8 cellular contexts compared by ENCODE assay signal in the genomic region with DNA sequence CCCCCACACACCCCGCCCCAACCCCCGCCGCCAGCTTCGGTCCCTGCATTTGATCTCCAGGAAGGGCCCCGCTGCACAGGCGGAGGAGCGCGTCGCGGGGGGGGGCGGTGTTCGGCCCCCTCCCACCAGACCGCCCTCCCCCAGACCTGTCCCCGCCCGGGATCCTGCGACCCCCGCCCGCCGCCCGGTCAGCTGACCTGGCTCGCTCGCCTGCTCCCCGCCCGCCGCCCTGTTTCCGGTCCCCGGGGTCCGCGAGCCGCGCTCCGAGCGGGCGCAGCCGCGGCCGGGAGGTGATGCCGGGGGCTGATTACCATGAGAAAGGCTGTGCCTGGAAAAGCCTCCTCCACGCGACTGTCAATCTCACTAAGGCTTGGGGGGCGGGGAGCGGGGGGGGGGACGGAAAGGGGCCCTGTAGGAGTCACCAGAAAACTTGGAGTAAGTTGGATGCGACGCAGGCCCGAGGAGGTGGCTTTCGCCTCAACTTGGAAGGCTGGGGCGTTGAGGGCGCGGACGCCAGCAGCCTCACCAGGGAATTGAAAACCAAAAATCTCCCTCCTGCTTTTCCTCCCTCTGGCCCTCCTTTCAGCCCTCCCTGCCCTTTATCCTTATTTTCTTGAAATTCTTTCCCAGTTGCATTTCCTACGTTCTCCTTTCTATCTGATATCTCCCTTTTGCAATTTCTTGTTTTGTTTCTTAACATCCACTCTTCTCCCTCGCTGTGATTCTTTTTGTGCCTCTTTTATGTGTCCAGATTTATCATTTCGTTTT. TPM values are rescaled to one million over a fixed set of nuclear protein-coding genes. Genes with fewer than 3 reads are reported as not detected.
A peak's percentile ranks its signal among the peaks of the same experiment; 100 is the strongest.
DNase-seq lines count a peak whose midpoint lies in the region; ATAC-seq, FAIRE-seq and TF ChIP-seq lines count a peak whose summit lies in the region.

No MANE protein-coding gene starts in this region.

- H3K14ac ChIP-seq in neuronal stem cell (ENCODE audit: low read length): no peak overlapping the region

- FAIRE-seq in GM19239 (lab: Jason Lieb, UNC): no peak

- TF ChIP-seq EP300 in gastroesophageal sphincter (IDR thresholded peaks at IDR 0.05): no peak

- DNase-seq in AG09309 (ENCODE audit: low read depth) (no peak), HL-60 (ENCODE audit: low read depth in 1 of 2, low spot score in 1 of 2) (no peak), neuronal stem cell (ENCODE audit: low spot score) (peak; percentile 71), GM19239 (ENCODE audit: insufficient read length, low spot score) (no peak)
- DNase-seq in activated CD4-positive, alpha-beta memory T cell treated with anti-CD3 and anti-CD28 coated beads, Interleukin-2, amount 10 ng/mL, durations not matched to agents 7 days and 5 days: peak; percentile 28

- H3K27me3 Mint-ChIP-seq in activated CD4-positive, alpha-beta memory T cell treated with anti-CD3 and anti-CD28 coated beads, Interleukin-2, amount 10 ng/mL, durations not matched to agents 7 days and 5 days: peaks cover 68% of the 10 kb centered on the region

- H3K4me1 Mint-ChIP-seq in activated CD4-positive, alpha-beta memory T cell treated with anti-CD3 and anti-CD28 coated beads, Interleukin-2, amount 10 ng/mL, durations not matched to agents 7 days and 5 days: peaks cover 21% of the 10 kb centered on the region

- no peak overlapping the region for H3K18ac ChIP-seq in neuronal stem cell (ENCODE audit: low read length)

- H3K4me3 Mint-ChIP-seq in activated CD4-positive, alpha-beta memory T cell treated with anti-CD3 and anti-CD28 coated beads, Interleukin-2, amount 10 ng/mL, durations not matched to agents 7 days and 5 days: peak overlapping the region; percentile 74

- H3K9ac ChIP-seq in neuronal stem cell (ENCODE audit: low read depth, low read length, poor library complexity): no peak overlapping the region

- 28 to 29% methylated on average over 3 to 10 of the region's 54 CpGs for WGBS in gastroesophageal sphincter (ENCODE audit: low coverage in 1 of 2), 2 donors
- no CpG with 5 or more reads among the region's 54 CpGs for WGBS in neuronal stem cell (ENCODE audit: extremely low coverage in 2 of 2, insufficient read length in 2 of 2, insufficient replicate concordance in 1 of 2), 2 donors

- no peak overlapping the region for H2BK12ac ChIP-seq in neuronal stem cell (ENCODE audit: low read length)

- H3K36me3 ChIP-seq in gastroesophageal sphincter (no peaks in the 10 kb centered on the region), neuronal stem cell (replicated peaks in 1 of 2; ENCODE audit: control insufficient read depth in 2 of 2, insufficient read depth in 2 of 2, low read length in 2 of 2) (no peaks in the 10 kb centered on the region)

- peaks cover 0 to 15% (median 0%) of the 10 kb centered on the region in 3 donors for H3K4me1 ChIP-seq in gastroesophageal sphincter
- peaks cover 6 to 39% of the 10 kb centered on the region in 2 donors for H3K4me1 ChIP-seq in neuronal stem cell (ENCODE audit: control insufficient read depth in 2 of 2, insufficient read depth in 1 of 2, low read depth in 1 of 2, low read length in 2 of 2)

- H3K27ac Mint-ChIP-seq in activated CD4-positive, alpha-beta memory T cell treated with anti-CD3 and anti-CD28 coated beads, Interleukin-2, amount 10 ng/mL, durations not matched to agents 7 days and 5 days: no peak overlapping the region

- CTCF ChIA-PET in activated CD4-positive, alpha-beta memory T cell treated with anti-CD3 and anti-CD28 coated beads, Interleukin-2, amount 10 ng/mL, durations not matched to agents 7 days and 5 days (lab: Charles Lee): no interaction called here

- TF ChIP-seq CTCF in AG09309 (IDR thresholded peaks at IDR 0.05; ENCODE audit: control insufficient read depth, insufficient read depth, low read depth, low read length, missing control alignments) (no peak), HL-60 (IDR thresholded peaks at IDR 0.05; ENCODE audit: insufficient read depth, low read length) (no peak), gastroesophageal sphincter (IDR thresholded peaks at IDR 0.05) (no peak)

- H2AFZ ChIP-seq in neuronal stem cell (ENCODE audit: low read length): peak overlapping the region; percentile 90

- no peak overlapping the region for H4K91ac ChIP-seq in neuronal stem cell (ENCODE audit: low read depth, low read length, poor library complexity)

- H2BK120ac ChIP-seq in neuronal stem cell (ENCODE audit: low read depth, low read length): no peak overlapping the region

- H3K4me2 ChIP-seq in neuronal stem cell (ENCODE audit: insufficient read depth, low read length, poor library complexity, severe bottlenecking): peak overlapping the region; percentile 72

- no peaks in the 10 kb centered on the region for H3K36me3 Mint-ChIP-seq in activated CD4-positive, alpha-beta memory T cell treated with anti-CD3 and anti-CD28 coated beads, Interleukin-2, amount 10 ng/mL, durations not matched to agents 7 days and 5 days (ENCODE audit: low read depth)

- TF ChIP-seq POLR2A in gastroesophageal sphincter (IDR thresholded peaks at IDR 0.05): no peak

- ATAC-seq in gastroesophageal sphincter (peak; percentile 44), HG02798 (IDR thresholded peaks at IDR 0.05; ENCODE audit: poor library complexity, unreplicated experiment) (no peak), GM18870 (IDR thresholded peaks at IDR 0.05; ENCODE audit: unreplicated experiment) (no peak)

- H4K8ac ChIP-seq in neuronal stem cell (ENCODE audit: low read depth, low read length): no peak overlapping the region

- H2AK5ac ChIP-seq in neuronal stem cell (ENCODE audit: low read depth, low read length): no peak overlapping the region

- H2BK15ac ChIP-seq in neuronal stem cell (ENCODE audit: low read length): no peak overlapping the region

- no peaks in the 10 kb centered on the region for H3K27me3 ChIP-seq in HL-60 (ENCODE audit: insufficient read depth, poor library complexity, severe bottlenecking)
- H3K27me3 ChIP-seq in gastroesophageal sphincter: peaks cover 79% of the 10 kb centered on the region
- H3K27me3 ChIP-seq in neuronal stem cell (ENCODE audit: control insufficient read depth in 3 of 3, insufficient read depth in 3 of 3, low read depth in 1 of 3, low read length in 3 of 3): no peaks in the 10 kb centered on the region

- H2BK5ac ChIP-seq in neuronal stem cell (ENCODE audit: low read length): no peak overlapping the region

- H3K4ac ChIP-seq in neuronal stem cell (ENCODE audit: low read length): no peak overlapping the region

- H3K79me1 ChIP-seq in neuronal stem cell (ENCODE audit: low read depth, low read length): no peaks in the 10 kb centered on the region

- POLR2A ChIA-PET in activated CD4-positive, alpha-beta memory T cell treated with anti-CD3 and anti-CD28 coated beads, Interleukin-2, amount 10 ng/mL, durations not matched to agents 7 days and 5 days (lab: Charles Lee): no interaction called here

- no peaks in the 10 kb centered on the region for H3K9me3 Mint-ChIP-seq in activated CD4-positive, alpha-beta memory T cell treated with anti-CD3 and anti-CD28 coated beads, Interleukin-2, amount 10 ng/mL, durations not matched to agents 7 days and 5 days

- H3K9me3 ChIP-seq in gastroesophageal sphincter (no peaks in the 10 kb centered on the region), neuronal stem cell (replicated peaks in 1 of 2; ENCODE audit: control insufficient read depth in 2 of 2, insufficient read depth in 1 of 2, low read depth in 1 of 2, low read length in 2 of 2) (no peaks in the 10 kb centered on the region)

- H3K27ac ChIP-seq in HL-60 (replicated peaks) (no peak overlapping the region), gastroesophageal sphincter (peak overlapping the region; percentile 51 to 94 (median 86)), neuronal stem cell (replicated peaks; ENCODE audit: low read length) (peak overlapping the region; percentile 69)

- H3K23ac ChIP-seq in neuronal stem cell (ENCODE audit: low read depth, low read length, poor library complexity): no peak overlapping the region

- H3K4me3 ChIP-seq in AG09309 (ENCODE audit: control insufficient read depth, low read depth, low read length) (peak overlapping the region; percentile 73), HL-60 (replicated peaks; ENCODE audit: insufficient read depth, low read length) (peak overlapping the region; percentile 54), gastroesophageal sphincter (peak overlapping the region; percentile 44 to 59), neuronal stem cell (ENCODE audit: low read length in 2 of 2) (peak overlapping the region; percentile 57 to 66)

RNA-seq across cellular contexts. Expression of a gene that starts 4.5 kb away (rescaled TPM):
- 10 to 100 TPM; 19.4 to 20.6 TPM for total RNA-seq in activated CD4-positive, alpha-beta memory T cell treated with anti-CD3 and anti-CD28 coated beads, Interleukin-2, amount 10 ng/mL, durations not matched to agents 7 days and 5 days
- total RNA-seq in gastroesophageal sphincter: 10 to 100 TPM; 42.3 to 95.7 (median 53.8) TPM
- 18.6 TPM for polyA plus RNA-seq in neuronal stem cell (2013, experiment 1 of 2)
- polyA plus RNA-seq in neuronal stem cell (2013, experiment 2 of 2): 19.1 TPM

Comparison
In these comparisons a context has a peak if more than half of its experiments do, and no peak if none do; other contexts are left out.
1. DNase-seq: peak in activated CD4-positive, alpha-beta memory T cell treated with anti-CD3 and anti-CD28 coated beads, Interleukin-2, amount 10 ng/mL, durations not matched to agents 7 days and 5 days (single experiment) and neuronal stem cell (single experiment); none in AG09309 (single experiment), HL-60 (0 of 2) and GM19239 (single experiment).
2. Peak in every context shown above with its lines, with median percentiles within 50 percentile points of each other: H3K4me3 ChIP-seq.